Comparison of ENCODE assay signal across 1 cellular context in genomic region chr7:77407906-77408305, GRCh38.
TF ChIP-seq lines count a peak whose summit lies in the region.

No MANE protein-coding gene starts in this region.

TF ChIP-seq in GM12878, 131 proteins besides CTCF, POLR2A, EP300 and RAD21:
- TF ChIP-seq MTA2 (IDR thresholded peaks at IDR 0.05; ENCODE audit: low read depth) (no peak), YBX1 (IDR thresholded peaks at IDR 0.05) (no peak), NBN (IDR thresholded peaks at IDR 0.05) (no peak), ZBTB40 (IDR thresholded peaks at IDR 0.05; ENCODE audit: borderline replicate concordance) (no peak), MEF2B (IDR thresholded peaks at IDR 0.05; ENCODE audit: partially characterized antibody, poor library complexity, severe bottlenecking) (no peak), EGR1 (IDR thresholded peaks at IDR 0.05; ENCODE audit: borderline replicate concordance in 1 of 2, low read depth in 2 of 2, low read length in 2 of 2) (no peak), NR2C1 (IDR thresholded peaks at IDR 0.05) (no peak), STAT1 (conservative IDR thresholded peaks at IDR 0.05) (no peak), ZBTB33 (IDR thresholded peaks at IDR 0.05) (no peak), ZNF207 (IDR thresholded peaks at IDR 0.05; ENCODE audit: borderline replicate concordance) (no peak), ELK1 (IDR thresholded peaks at IDR 0.05; ENCODE audit: low read depth, low read length) (no peak), IRF4 (IDR thresholded peaks at IDR 0.05; ENCODE audit: low read depth, low read length) (no peak), ZNF217 (IDR thresholded peaks at IDR 0.05) (no peak), ESRRA (IDR thresholded peaks at IDR 0.05; ENCODE audit: low read length) (no peak), USF2 (IDR thresholded peaks at IDR 0.05; ENCODE audit: borderline replicate concordance, low read depth, low read length) (no peak), TCF12 (IDR thresholded peaks at IDR 0.05; ENCODE audit: low read depth, low read length) (no peak)
